Comparison of ENCODE assay signal across 1 cellular context in the genomic region with DNA sequence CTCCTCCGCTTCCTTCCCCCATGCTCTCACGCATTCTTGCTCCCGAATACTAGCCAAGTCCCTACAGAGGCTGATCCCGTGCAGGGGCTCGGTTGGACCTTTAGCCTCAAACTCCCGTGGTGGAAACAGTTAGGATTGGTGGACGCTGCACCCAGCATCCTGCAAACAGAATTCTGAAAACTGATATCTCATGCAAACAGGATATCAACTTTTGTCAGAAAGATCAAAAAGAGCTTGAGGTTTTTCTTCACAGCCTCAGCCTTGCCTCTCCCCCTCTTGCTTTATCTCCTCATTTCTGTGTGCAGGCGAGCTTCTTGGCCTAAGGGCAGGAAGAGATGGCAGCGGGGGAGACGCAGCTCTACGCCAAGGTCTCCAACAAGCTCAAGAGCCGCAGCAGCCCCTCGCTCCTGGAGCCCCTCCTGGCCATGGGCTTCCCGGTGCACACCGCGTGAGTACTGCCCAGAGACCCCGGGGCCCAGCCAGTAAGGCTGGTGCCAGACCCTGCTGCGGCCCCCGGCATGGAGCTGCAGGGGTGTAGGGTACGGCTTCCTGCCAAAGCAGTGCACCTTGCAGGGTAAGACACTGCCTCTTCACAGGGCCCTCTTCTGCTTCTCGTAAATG.
TF ChIP-seq lines count a peak whose summit lies in the region.

A gene with protein sequence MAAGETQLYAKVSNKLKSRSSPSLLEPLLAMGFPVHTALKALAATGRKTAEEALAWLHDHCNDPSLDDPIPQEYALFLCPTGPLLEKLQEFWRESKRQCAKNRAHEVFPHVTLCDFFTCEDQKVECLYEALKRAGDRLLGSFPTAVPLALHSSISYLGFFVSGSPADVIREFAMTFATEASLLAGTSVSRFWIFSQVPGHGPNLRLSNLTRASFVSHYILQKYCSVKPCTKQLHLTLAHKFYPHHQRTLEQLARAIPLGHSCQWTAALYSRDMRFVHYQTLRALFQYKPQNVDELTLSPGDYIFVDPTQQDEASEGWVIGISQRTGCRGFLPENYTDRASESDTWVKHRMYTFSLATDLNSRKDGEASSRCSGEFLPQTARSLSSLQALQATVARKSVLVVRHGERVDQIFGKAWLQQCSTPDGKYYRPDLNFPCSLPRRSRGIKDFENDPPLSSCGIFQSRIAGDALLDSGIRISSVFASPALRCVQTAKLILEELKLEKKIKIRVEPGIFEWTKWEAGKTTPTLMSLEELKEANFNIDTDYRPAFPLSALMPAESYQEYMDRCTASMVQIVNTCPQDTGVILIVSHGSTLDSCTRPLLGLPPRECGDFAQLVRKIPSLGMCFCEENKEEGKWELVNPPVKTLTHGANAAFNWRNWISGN (plus strand): TSS at position 292 of the 621 bp plus-strand sequence. CDS start 44 bp downstream, at position 336.

TF ChIP-seq in SK-N-SH treated with all-trans-retinoic acid at 6 μM for 48 hours, 23 proteins besides CTCF, POLR2A, EP300 and RAD21 (continued from another document):
- TF ChIP-seq, protein P1, sequence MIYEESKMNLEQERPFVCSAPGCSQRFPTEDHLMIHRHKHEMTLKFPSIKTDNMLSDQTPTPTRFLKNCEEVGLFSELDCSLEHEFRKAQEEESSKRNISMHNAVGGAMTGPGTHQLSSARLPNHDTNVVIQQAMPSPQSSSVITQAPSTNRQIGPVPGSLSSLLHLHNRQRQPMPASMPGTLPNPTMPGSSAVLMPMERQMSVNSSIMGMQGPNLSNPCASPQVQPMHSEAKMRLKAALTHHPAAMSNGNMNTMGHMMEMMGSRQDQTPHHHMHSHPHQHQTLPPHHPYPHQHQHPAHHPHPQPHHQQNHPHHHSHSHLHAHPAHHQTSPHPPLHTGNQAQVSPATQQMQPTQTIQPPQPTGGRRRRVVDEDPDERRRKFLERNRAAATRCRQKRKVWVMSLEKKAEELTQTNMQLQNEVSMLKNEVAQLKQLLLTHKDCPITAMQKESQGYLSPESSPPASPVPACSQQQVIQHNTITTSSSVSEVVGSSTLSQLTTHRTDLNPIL (CRISPR knock-in tag; IDR thresholded peaks at IDR 0.05; ENCODE audit: low read depth), result no peak
- TF ChIP-seq PPARA (CRISPR knock-in tag; IDR thresholded peaks at IDR 0.05; ENCODE audit: borderline replicate concordance), result no peak
- no peak for TF ChIP-seq ZC3H10 (CRISPR knock-in tag; IDR thresholded peaks at IDR 0.05)
- no peak for TF ChIP-seq ZNF8 (CRISPR knock-in tag; IDR thresholded peaks at IDR 0.05)
- no peak for TF ChIP-seq ZFP3 (CRISPR knock-in tag; IDR thresholded peaks at IDR 0.05)
- TF ChIP-seq ZNF565 (CRISPR knock-in tag; conservative IDR thresholded peaks at IDR 0.05; ENCODE audit: low read depth), result no peak
- TF ChIP-seq, protein P2, sequence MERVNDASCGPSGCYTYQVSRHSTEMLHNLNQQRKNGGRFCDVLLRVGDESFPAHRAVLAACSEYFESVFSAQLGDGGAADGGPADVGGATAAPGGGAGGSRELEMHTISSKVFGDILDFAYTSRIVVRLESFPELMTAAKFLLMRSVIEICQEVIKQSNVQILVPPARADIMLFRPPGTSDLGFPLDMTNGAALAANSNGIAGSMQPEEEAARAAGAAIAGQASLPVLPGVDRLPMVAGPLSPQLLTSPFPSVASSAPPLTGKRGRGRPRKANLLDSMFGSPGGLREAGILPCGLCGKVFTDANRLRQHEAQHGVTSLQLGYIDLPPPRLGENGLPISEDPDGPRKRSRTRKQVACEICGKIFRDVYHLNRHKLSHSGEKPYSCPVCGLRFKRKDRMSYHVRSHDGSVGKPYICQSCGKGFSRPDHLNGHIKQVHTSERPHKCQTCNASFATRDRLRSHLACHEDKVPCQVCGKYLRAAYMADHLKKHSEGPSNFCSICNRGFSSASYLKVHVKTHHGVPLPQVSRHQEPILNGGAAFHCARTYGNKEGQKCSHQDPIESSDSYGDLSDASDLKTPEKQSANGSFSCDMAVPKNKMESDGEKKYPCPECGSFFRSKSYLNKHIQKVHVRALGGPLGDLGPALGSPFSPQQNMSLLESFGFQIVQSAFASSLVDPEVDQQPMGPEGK (CRISPR knock-in tag; IDR thresholded peaks at IDR 0.05; ENCODE audit: borderline replicate concordance), result no peak
- TF ChIP-seq TCF4 (CRISPR knock-in tag; IDR thresholded peaks at IDR 0.05; ENCODE audit: borderline replicate concordance), result no peak
- TF ChIP-seq ZFP30 (CRISPR knock-in tag; IDR thresholded peaks at IDR 0.05), result no peak
- no peak for TF ChIP-seq RARB (CRISPR knock-in tag; IDR thresholded peaks at IDR 0.05)
- TF ChIP-seq TOX (CRISPR knock-in tag; IDR thresholded peaks at IDR 0.05; ENCODE audit: borderline replicate concordance), result no peak
- TF ChIP-seq OSR1 (CRISPR knock-in tag; IDR thresholded peaks at IDR 0.05), result no peak
